ENCODE assay signal across 35 cellular contexts in genomic region chr4:25433966-25434667, GRCh38.
"Had no signal": no experiment of that assay in that cellular context is flagged by ENCODE, and none has a peak within 500 bp of the region (broad histone marks: within the 10 kb centered on the region; RNA-seq: fewer than 3 reads in every experiment).

No MANE protein-coding gene starts in this region.

- H3K9me3 ChIP-seq: ascending aorta, Peyer's patch, SJSA1 had no signal

- H3K4me3 ChIP-seq: ascending aorta, cardiac muscle cell, Peyer's patch, SJSA1 had no signal

- H3K4me1 Mint-ChIP-seq: activated CD4-positive, alpha-beta memory T cell treated with anti-CD3 and anti-CD28 coated beads, Interleukin-2, amount 10 ng/mL, durations not matched to agents 7 days and 5 days; activated CD8-positive, alpha-beta memory T cell treated with anti-CD3 and anti-CD28 coated beads, Interleukin-2, amount 10 ng/mL, durations not matched to agents 7 days and 5 days; activated naive CD8-positive, alpha-beta T cell treated with anti-CD3 and anti-CD28 coated beads, Interleukin-2, amount 10 ng/mL, durations not matched to agents 7 days and 5 days; IgD-negative memory B cell; T-cell; T-helper 17 cell had no signal

- H3K36me3 ChIP-seq: ascending aorta, cardiac muscle cell, Peyer's patch, SJSA1, WERI-Rb-1 had no signal

- H3K9me3 Mint-ChIP-seq: activated CD4-positive, alpha-beta memory T cell treated with anti-CD3 and anti-CD28 coated beads, Interleukin-2, amount 10 ng/mL, durations not matched to agents 7 days and 5 days; activated naive CD8-positive, alpha-beta T cell treated with anti-CD3 and anti-CD28 coated beads, Interleukin-2, amount 10 ng/mL, durations not matched to agents 7 days and 5 days had no signal

- H3K4me3 Mint-ChIP-seq: activated CD4-positive, alpha-beta memory T cell treated with anti-CD3 and anti-CD28 coated beads, Interleukin-2, amount 10 ng/mL, durations not matched to agents 7 days and 5 days; activated CD8-positive, alpha-beta memory T cell treated with anti-CD3 and anti-CD28 coated beads, Interleukin-2, amount 10 ng/mL, durations not matched to agents 7 days and 5 days; activated naive CD8-positive, alpha-beta T cell treated with anti-CD3 and anti-CD28 coated beads, Interleukin-2, amount 10 ng/mL, durations not matched to agents 7 days and 5 days; T-cell; T-helper 17 cell had no signal

- H3K27me3 Mint-ChIP-seq: activated CD4-positive, alpha-beta memory T cell treated with anti-CD3 and anti-CD28 coated beads, Interleukin-2, amount 10 ng/mL, durations not matched to agents 7 days and 5 days; activated CD8-positive, alpha-beta memory T cell treated with anti-CD3 and anti-CD28 coated beads, Interleukin-2, amount 10 ng/mL, durations not matched to agents 7 days and 5 days; activated naive CD8-positive, alpha-beta T cell treated with anti-CD3 and anti-CD28 coated beads, Interleukin-2, amount 10 ng/mL, durations not matched to agents 7 days and 5 days; T-helper 17 cell had no signal

- H3K27me3 ChIP-seq: ascending aorta, cardiac muscle cell, Peyer's patch, SJSA1 had no signal

- H3K27ac ChIP-seq: ascending aorta, cardiac muscle cell, Peyer's patch, SJSA1, WERI-Rb-1 had no signal

- DNase-seq: activated CD4-positive, alpha-beta memory T cell treated with anti-CD3 and anti-CD28 coated beads, Interleukin-2, amount 10 ng/mL, durations not matched to agents 7 days and 5 days; activated CD4-positive, alpha-beta T cell treated with anti-CD3 and anti-CD28 coated beads for 1 hour; activated CD4-positive, alpha-beta T cell treated with anti-CD3 and anti-CD28 coated beads for 48 hours; activated CD4-positive, CD25-positive, alpha-beta regulatory T cell; activated CD8-positive, alpha-beta memory T cell treated with anti-CD3 and anti-CD28 coated beads for 24 hours; activated CD8-positive, alpha-beta memory T cell treated with anti-CD3 and anti-CD28 coated beads, Interleukin-2, amount 10 ng/mL, durations not matched to agents 7 days and 5 days; activated CD8-positive, alpha-beta memory T cell treated with anti-CD3 and anti-CD28 coated beads, Interleukin-2, amount 50 U/mL, for 48 hours; activated effector memory CD4-positive, alpha-beta T cell treated with anti-CD3 and anti-CD28 coated beads, Interleukin-2, amount 50 U/mL, for 16 hours; activated naive CD4-positive, alpha-beta T cell; activated naive CD4-positive, alpha-beta T cell treated with anti-CD3 and anti-CD28 coated beads, Interleukin-2, amount 50 U/mL, for 16 hours; activated naive CD8-positive, alpha-beta T cell treated with anti-CD3 and anti-CD28 coated beads, Interleukin-2, amount 10 ng/mL, durations not matched to agents 7 days and 5 days; activated T-cell treated with anti-CD3 and anti-CD28 coated beads, Interleukin-2, amount 50 U/mL, for 48 hours; amygdala; Karpas-422; KBM-7; NCI-H1105; NCI-H1417 treated with DMSO at 0.1 percent for 48 hours; NCI-H187 treated with DMSO at 0.1 percent for 48 hours; NCI-H2081; NCI-H226; NCI-H446 treated with DMSO at 0.1 percent for 48 hours; NK-92 treated with Interleukin-12 subunit alpha and Interleukin-12 subunit beta, amount 100 ng/mL, for 24 hours; PC-3; Peyer's patch; RPMI8226; SHP77 treated with DMSO at 0.1 percent for 48 hours; T-cell; T-helper 17 cell; T-helper 9 cell; WERI-Rb-1 had no signal

- ATAC-seq: activated CD8-positive, alpha-beta memory T cell treated with anti-CD3 and anti-CD28 coated beads, Interleukin-2, amount 10 ng/mL, durations not matched to agents 7 days and 5 days; PC-3; SK-N-SH treated with all-trans-retinoic acid at 6 μM for 48 hours; T-cell; T-helper 17 cell had no signal

- H3K27ac Mint-ChIP-seq: activated CD4-positive, alpha-beta memory T cell treated with anti-CD3 and anti-CD28 coated beads, Interleukin-2, amount 10 ng/mL, durations not matched to agents 7 days and 5 days; activated CD8-positive, alpha-beta memory T cell treated with anti-CD3 and anti-CD28 coated beads, Interleukin-2, amount 10 ng/mL, durations not matched to agents 7 days and 5 days; activated naive CD8-positive, alpha-beta T cell treated with anti-CD3 and anti-CD28 coated beads, Interleukin-2, amount 10 ng/mL, durations not matched to agents 7 days and 5 days; IgD-negative memory B cell; T-cell; T-helper 17 cell had no signal

- H3K4me1 ChIP-seq: ascending aorta, Peyer's patch, SJSA1 had no signal
